8 cellular contexts compared by ENCODE assay signal in genomic region chr3:37546876-37547275, GRCh38.
A peak's percentile ranks its signal among the peaks of the same experiment; 100 is the strongest.
DNase-seq lines count a peak whose midpoint lies in the region.

No MANE protein-coding gene starts in this region.

- no peak overlapping the region for H3K4me3 ChIP-seq in Jurkat, Clone E6-1 (ENCODE audit: low read length)

- DNase-seq in GDM1 (lab: John Stamatoyannopoulos, UW) (peak; percentile 16), cerebellum (ENCODE audit: low spot score) (peak; percentile 67), myocyte (ENCODE audit: low read depth) (peak; percentile 50), NCI-H2081 treated with DMSO at 0.1 percent for 48 hours (lab: John Stamatoyannopoulos, UW) (no peak), C1 segment of cervical spinal cord (lab: John Stamatoyannopoulos, UW) (no peak), NCI-H345 (lab: John Stamatoyannopoulos, UW) (no peak), ecto neural progenitor cell (ENCODE audit: low spot score) (no peak)
- peak; percentile 37 for DNase-seq in Jurkat, Clone E6-1 (ENCODE audit: low read depth, low spot score)

Comparison
In these comparisons a context has a peak if more than half of its experiments do, and no peak if none do; other contexts are left out.
1. DNase-seq: peak in GDM1 (single experiment), Jurkat, Clone E6-1 (single experiment), cerebellum (single experiment) and myocyte (single experiment); none in NCI-H2081 treated with DMSO at 0.1 percent for 48 hours (single experiment), C1 segment of cervical spinal cord (0 of 14), NCI-H345 (single experiment) and ecto neural progenitor cell (single experiment).